ENCODE assay signal across 8 cellular contexts in genomic region chr10:103693070-103693811, GRCh38.
DNase-seq lines count a peak whose midpoint lies in the region; ATAC-seq and TF ChIP-seq lines count a peak whose summit lies in the region.

No MANE protein-coding gene starts in this region.

- no peaks in the 10 kb centered on the region for H3K27me3 Mint-ChIP-seq in CD8-positive, alpha-beta memory T cell
- peaks cover 5% of the 10 kb centered on the region for H3K27me3 Mint-ChIP-seq in activated naive CD8-positive, alpha-beta T cell treated with anti-CD3 and anti-CD28 coated beads, Interleukin-2, amount 50 U/mL, for 24 hours

- CTCF ChIA-PET in CD8-positive, alpha-beta memory T cell (lab: Charles Lee) = interaction anchor here (1.0 kb wide), 2 partner anchors 9 to 119 kb away, joined by 3 read pairs; no protein-coding TSS in a partner anchor

- peaks cover 23 to 43% (median 28%) of the 10 kb centered on the region in 3 donors for H3K4me1 Mint-ChIP-seq in CD8-positive, alpha-beta memory T cell
- peaks cover 31% of the 10 kb centered on the region for H3K4me1 Mint-ChIP-seq in activated naive CD8-positive, alpha-beta T cell treated with anti-CD3 and anti-CD28 coated beads, Interleukin-2, amount 50 U/mL, for 24 hours

- peak overlapping the region; percentile 61 for H3K4me3 ChIP-seq in CD8-positive, alpha-beta memory T cell (ENCODE audit: low read length)
- H3K4me3 ChIP-seq in NB4 (ENCODE audit: low read depth, low read length) (no peak overlapping the region), thymus (ENCODE audit: low read length) (peak overlapping the region; percentile 42)

- no peaks in the 10 kb centered on the region for H3K9me3 ChIP-seq in CD8-positive, alpha-beta memory T cell (ENCODE audit: low read length)
- H3K9me3 ChIP-seq in thymus (ENCODE audit: control insufficient read depth) = no peaks in the 10 kb centered on the region

- TF ChIP-seq POLR2A in NB4 (IDR thresholded peaks at IDR 0.05; ENCODE audit: extremely low read depth, insufficient read length) = no peak

- no peaks in the 10 kb centered on the region for H3K36me3 ChIP-seq in CD8-positive, alpha-beta memory T cell (ENCODE audit: insufficient read depth, low read length)
- no peaks in the 10 kb centered on the region for H3K36me3 ChIP-seq in thymus (ENCODE audit: control insufficient read depth, insufficient read depth)

- DNase-seq in CD8-positive, alpha-beta memory T cell = peak; percentile 17 to 56 (median 32)
- DNase-seq in NB4 (ENCODE audit: low read depth) (peak; percentile 54), pons (ENCODE audit: low spot score) (no peak), NCI-H524 treated with DMSO at 0.1 percent for 48 hours (lab: John Stamatoyannopoulos, UW) (no peak)
- DNase-seq in activated naive CD8-positive, alpha-beta T cell treated with anti-CD3 and anti-CD28 coated beads, Interleukin-2, amount 50 U/mL, for 24 hours = peak; percentile 34

- peak overlapping the region; percentile 81 to 93 (median 88) for H3K4me3 Mint-ChIP-seq in CD8-positive, alpha-beta memory T cell
- peak overlapping the region; percentile 74 for H3K4me3 Mint-ChIP-seq in activated naive CD8-positive, alpha-beta T cell treated with anti-CD3 and anti-CD28 coated beads, Interleukin-2, amount 50 U/mL, for 24 hours

- peak; percentile 28 for ATAC-seq in GM19438 (IDR thresholded peaks at IDR 0.05; ENCODE audit: low read depth, unreplicated experiment)
- ATAC-seq in activated naive CD8-positive, alpha-beta T cell treated with anti-CD3 and anti-CD28 coated beads, Interleukin-2, amount 50 U/mL, for 24 hours = peak; percentile 22

- H3K4me1 ChIP-seq in CD8-positive, alpha-beta memory T cell (ENCODE audit: insufficient read depth, low read length) = peaks cover 39% of the 10 kb centered on the region
- peaks cover 7% of the 10 kb centered on the region for H3K4me1 ChIP-seq in thymus (ENCODE audit: control insufficient read depth, insufficient read depth, low read length)

- POLR2A ChIA-PET in CD8-positive, alpha-beta memory T cell (lab: Charles Lee) = interaction anchor here (0.5 to 0.6 kb wide), 2 partner anchors 336 to 536 kb away, joined by 5 to 9 read pairs; no protein-coding TSS in a partner anchor

- peak overlapping the region in 7 of 8 donors; percentile 35 to 93 (median 76) for H3K27ac Mint-ChIP-seq in CD8-positive, alpha-beta memory T cell
- no peak overlapping the region for H3K27ac Mint-ChIP-seq in activated naive CD8-positive, alpha-beta T cell treated with anti-CD3 and anti-CD28 coated beads, Interleukin-2, amount 50 U/mL, for 24 hours

- no peaks in the 10 kb centered on the region for H3K9me3 Mint-ChIP-seq in CD8-positive, alpha-beta memory T cell
- no peaks in the 10 kb centered on the region for H3K9me3 Mint-ChIP-seq in activated naive CD8-positive, alpha-beta T cell treated with anti-CD3 and anti-CD28 coated beads, Interleukin-2, amount 50 U/mL, for 24 hours

- H3K36me3 Mint-ChIP-seq in CD8-positive, alpha-beta memory T cell = peaks cover 0 to 2% (median 0%) of the 10 kb centered on the region in 3 donors
- no peaks in the 10 kb centered on the region for H3K36me3 Mint-ChIP-seq in activated naive CD8-positive, alpha-beta T cell treated with anti-CD3 and anti-CD28 coated beads, Interleukin-2, amount 50 U/mL, for 24 hours (ENCODE audit: low read depth)

- H3K27ac ChIP-seq in CD8-positive, alpha-beta memory T cell (ENCODE audit: low read depth, low read length) = no peak overlapping the region
- peak overlapping the region; percentile 76 for H3K27ac ChIP-seq in layer of hippocampus (ENCODE audit: low read depth, low read length)
- H3K27ac ChIP-seq in thymus (ENCODE audit: low read depth) = no peak overlapping the region

- no peak for TF ChIP-seq CTCF in NB4 (IDR thresholded peaks at IDR 0.05; ENCODE audit: low read depth, low read length)

- no peaks in the 10 kb centered on the region for H3K27me3 ChIP-seq in CD8-positive, alpha-beta memory T cell (ENCODE audit: insufficient read depth, low read length, poor library complexity, severe bottlenecking)
- H3K27me3 ChIP-seq in layer of hippocampus (ENCODE audit: control insufficient read depth, insufficient read depth, low read length) (no peaks in the 10 kb centered on the region), thymus (ENCODE audit: control insufficient read depth, insufficient read depth) (peaks cover 16% of the 10 kb centered on the region)

- WGBS in thymus = 1% methylated on average over 62 of the region's 62 CpGs

Comparison
In these comparisons a context has a peak if more than half of its experiments do, and no peak if none do; other contexts are left out.
1. DNase-seq: peak in CD8-positive, alpha-beta memory T cell (5 of 5), NB4 (single experiment) and activated naive CD8-positive, alpha-beta T cell treated with anti-CD3 and anti-CD28 coated beads, Interleukin-2, amount 50 U/mL, for 24 hours (single experiment); none in pons (single experiment) and NCI-H524 treated with DMSO at 0.1 percent for 48 hours (single experiment).